8 cellular contexts compared by ENCODE assay signal in the genomic region with DNA sequence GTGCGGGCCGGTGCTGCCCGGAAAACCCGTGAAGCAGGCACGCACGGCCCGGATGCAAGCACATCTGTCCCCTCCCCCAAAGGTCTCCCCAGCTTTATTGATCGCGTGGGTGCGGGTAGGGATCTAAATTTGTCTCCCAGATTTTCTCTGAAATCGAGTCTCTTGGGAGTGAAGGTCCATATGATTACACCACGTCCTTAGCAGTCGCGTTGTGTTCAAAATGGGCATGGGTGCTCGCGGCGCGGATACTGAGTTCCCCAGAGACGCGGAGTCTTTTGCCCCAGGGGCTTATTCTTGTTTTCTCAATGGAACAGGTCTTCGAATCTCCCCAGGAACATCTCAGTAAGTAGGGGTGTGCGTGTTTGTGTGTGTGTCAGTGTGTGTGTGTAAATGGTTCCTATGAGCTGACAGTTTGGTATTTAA. TPM values are rescaled to one million over a fixed set of nuclear protein-coding genes. Genes with fewer than 3 reads are reported as not detected.
A peak's percentile ranks its signal among the peaks of the same experiment; 100 is the strongest.
DNase-seq lines count a peak whose midpoint lies in the region; ATAC-seq and TF ChIP-seq lines count a peak whose summit lies in the region.

No MANE protein-coding gene starts in this region.

- H3K27ac ChIP-seq in right atrium auricular region (peak overlapping the region; percentile 90 to 97), iPS-18a (ENCODE audit: low read length) (no peak overlapping the region), substantia nigra (ENCODE audit: low read depth, low read length, poor library complexity, severe bottlenecking) (peak overlapping the region; percentile 89)

- H3K27me3 ChIP-seq in right atrium auricular region (no peaks in the 10 kb centered on the region), iPS-18a (ENCODE audit: control insufficient read depth, insufficient read depth, low read length) (peaks cover 20% of the 10 kb centered on the region)

- intact Hi-C loops in left cardiac atrium (cut with DNase I) = loop anchor here in 1 of 2 donors (10.0 kb wide), 1 partner anchor 52 kb away; no protein-coding TSS in a partner anchor
- intact Hi-C loops in activated CD8-positive, alpha-beta T cell treated with anti-CD3 and anti-CD28 coated beads for 36 hours (cut with micrococcal nuclease) = loop anchor here (10.0 kb wide), 2 partner anchors 172 to 322 kb away; partner anchors contain the start of genes GJB7, SLC35A1 and SMIM8

- H3K27me3 Mint-ChIP-seq in activated CD8-positive, alpha-beta T cell treated with anti-CD3 and anti-CD28 coated beads for 36 hours = peaks cover 3% of the 10 kb centered on the region

- H3K4me1 ChIP-seq in right atrium auricular region = peaks cover 0 to 41% of the 10 kb centered on the region in 2 donors
- peaks cover 21% of the 10 kb centered on the region for H3K4me1 ChIP-seq in iPS-18a (ENCODE audit: control insufficient read depth, low read depth, low read length)

- H3K9me3 ChIP-seq in right atrium auricular region = no peaks in the 10 kb centered on the region
- no peaks in the 10 kb centered on the region for H3K9me3 ChIP-seq in iPS-18a (ENCODE audit: control insufficient read depth, low read depth, low read length)

- peaks cover 21% of the 10 kb centered on the region for H3K4me1 Mint-ChIP-seq in activated CD8-positive, alpha-beta T cell treated with anti-CD3 and anti-CD28 coated beads for 36 hours (ENCODE audit: low read depth)

- POLR2A ChIA-PET in activated CD8-positive, alpha-beta T cell treated with anti-CD3 and anti-CD28 coated beads for 36 hours (lab: Charles Lee) = interaction anchor here (0.7 to 1.2 kb wide), 4 partner anchors 9 to 320 kb away, joined by 3 to 4 read pairs (median 3); partner anchors contain the start of gene SLC35A1

- ATAC-seq in left cardiac atrium (no peak), GM21737 (IDR thresholded peaks at IDR 0.05; ENCODE audit: unreplicated experiment) (no peak), GM19452 (IDR thresholded peaks at IDR 0.05; ENCODE audit: unreplicated experiment) (no peak)
- ATAC-seq in activated CD8-positive, alpha-beta T cell treated with anti-CD3 and anti-CD28 coated beads for 36 hours = no peak

- H3K9ac ChIP-seq in iPS-18a (ENCODE audit: low read length) = peak overlapping the region; percentile 62

- H3K9me3 Mint-ChIP-seq in activated CD8-positive, alpha-beta T cell treated with anti-CD3 and anti-CD28 coated beads for 36 hours = no peaks in the 10 kb centered on the region

- DNase-seq in right atrium auricular region (ENCODE audit: low spot score) (no peak), left cardiac atrium (no peak), substantia nigra (lab: John Stamatoyannopoulos, UW) (peak in 8 of 49 donors; percentile 31 to 74 (median 52)), AG20443 (ENCODE audit: low spot score) (no peak)
- DNase-seq in activated CD8-positive, alpha-beta T cell treated with anti-CD3 and anti-CD28 coated beads for 36 hours = peak; percentile 31

- H3K36me3 ChIP-seq in right atrium auricular region (no peaks in the 10 kb centered on the region), iPS-18a (ENCODE audit: control insufficient read depth, low read depth, low read length) (no peaks in the 10 kb centered on the region)

- H3K4me3 Mint-ChIP-seq in activated CD8-positive, alpha-beta T cell treated with anti-CD3 and anti-CD28 coated beads for 36 hours = peak overlapping the region; percentile 85

- peaks cover 21% of the 10 kb centered on the region for H3K36me3 Mint-ChIP-seq in activated CD8-positive, alpha-beta T cell treated with anti-CD3 and anti-CD28 coated beads for 36 hours (ENCODE audit: low read depth)

- CTCF ChIA-PET in activated CD8-positive, alpha-beta T cell treated with anti-CD3 and anti-CD28 coated beads for 36 hours (lab: Charles Lee) = interaction anchor here (0.9 to 1.2 kb wide), 3 partner anchors 11 to 169 kb away, joined by 3 read pairs; no protein-coding TSS in a partner anchor

- H3K4me3 ChIP-seq in right atrium auricular region (peak overlapping the region; percentile 52 to 69), iPS-18a (ENCODE audit: low read length) (peak overlapping the region; percentile 72)

- no peak for TF ChIP-seq CTCF in right atrium auricular region (IDR thresholded peaks at IDR 0.05)
- no peak for TF ChIP-seq CTCF in activated CD8-positive, alpha-beta T cell treated with anti-CD3 and anti-CD28 coated beads for 36 hours (IDR thresholded peaks at IDR 0.05)

- peak overlapping the region; percentile 100 for H3K27ac Mint-ChIP-seq in activated CD8-positive, alpha-beta T cell treated with anti-CD3 and anti-CD28 coated beads for 36 hours

RNA-seq across cellular contexts. Expression of gene ZNF292, which starts 2.8 kb away (rescaled TPM):
- total RNA-seq in right atrium auricular region (10 to 100 TPM; 19.0 to 19.7 TPM), left cardiac atrium (10 to 100 TPM; 37.1 to 39.1 TPM)
- total RNA-seq in activated CD8-positive, alpha-beta T cell treated with anti-CD3 and anti-CD28 coated beads for 36 hours = 10 to 100 TPM; 76.4 to 78.3 TPM

RNA-seq across cellular contexts. Expression of gene CGA, which starts 57.6 kb away (rescaled TPM):
- total RNA-seq in right atrium auricular region (under 1 TPM in 1 of 2 donors, not detected in 1; 0.52 TPM), left cardiac atrium (1 to 10 TPM; 1.2 to 5.6 TPM)
- total RNA-seq in activated CD8-positive, alpha-beta T cell treated with anti-CD3 and anti-CD28 coated beads for 36 hours = not detected
